In the genomic region with DNA sequence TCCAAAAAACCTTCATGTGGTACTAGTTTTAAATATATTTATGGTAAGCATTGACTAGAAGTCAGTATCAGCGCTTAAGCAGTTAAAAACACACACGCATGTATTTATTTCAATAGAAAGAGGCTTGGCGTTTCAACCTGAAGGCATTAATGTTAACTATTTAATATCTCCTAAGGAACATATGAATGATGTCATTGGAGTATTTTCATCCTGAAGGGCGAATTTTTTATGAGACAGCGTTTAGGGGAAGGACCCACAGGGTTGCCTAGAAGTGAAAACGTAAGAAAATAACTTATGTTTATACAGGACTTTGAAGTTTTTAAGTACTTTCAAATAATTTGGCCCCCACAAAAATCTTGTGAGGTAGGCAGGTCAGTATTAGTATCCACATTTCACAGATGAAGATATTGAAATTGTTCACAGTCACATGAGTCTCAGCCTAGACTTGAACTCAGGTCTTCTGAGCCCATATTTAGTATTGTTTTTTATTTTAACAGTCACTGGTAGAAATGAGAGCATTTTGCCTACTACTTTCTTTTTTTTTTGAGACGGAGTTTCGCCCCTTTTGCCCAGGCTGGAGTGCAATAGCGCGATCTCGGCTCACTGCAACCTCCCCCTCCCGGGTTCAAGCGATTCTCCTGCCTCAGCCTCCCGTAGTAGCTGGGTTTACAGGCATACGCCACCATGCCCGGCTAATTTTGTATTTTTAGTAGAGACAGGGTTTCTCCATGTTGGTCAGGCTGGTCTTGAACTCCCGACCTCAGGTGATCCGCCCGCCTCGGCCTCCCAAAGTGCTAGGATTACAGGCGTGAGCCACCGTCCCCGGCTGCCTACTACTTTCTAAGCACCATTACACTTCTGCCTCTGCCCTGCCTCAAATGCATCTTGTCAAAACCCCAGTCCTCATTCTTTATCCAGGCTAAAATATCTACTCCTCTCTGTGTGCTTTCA, we compare ENCODE assay signal across 1 cellular context.
TF ChIP-seq lines count a peak whose summit lies in the region.

No MANE protein-coding gene starts in this region.

TF ChIP-seq in H1, 55 proteins besides CTCF, POLR2A, EP300 and RAD21:
- TF ChIP-seq PHF8 (conservative IDR thresholded peaks at IDR 0.05; ENCODE audit: low read depth, low read length) = no peak
- TF ChIP-seq FOSL1 (IDR thresholded peaks at IDR 0.05; ENCODE audit: insufficient read depth, low read depth, low read length) = no peak
- no peak for TF ChIP-seq RBBP5 (IDR thresholded peaks at IDR 0.05; ENCODE audit: borderline replicate concordance, low read depth, low read length)
- TF ChIP-seq KDM4A (IDR thresholded peaks at IDR 0.05; ENCODE audit: low read depth, low read length, severe bottlenecking) = no peak
- no peak for TF ChIP-seq RXRA (IDR thresholded peaks at IDR 0.05; ENCODE audit: insufficient read depth, low read depth, low read length)
- TF ChIP-seq, protein P1, sequence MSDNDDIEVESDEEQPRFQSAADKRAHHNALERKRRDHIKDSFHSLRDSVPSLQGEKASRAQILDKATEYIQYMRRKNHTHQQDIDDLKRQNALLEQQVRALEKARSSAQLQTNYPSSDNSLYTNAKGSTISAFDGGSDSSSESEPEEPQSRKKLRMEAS (IDR thresholded peaks at IDR 0.05) = no peak
- TF ChIP-seq, protein P2, sequence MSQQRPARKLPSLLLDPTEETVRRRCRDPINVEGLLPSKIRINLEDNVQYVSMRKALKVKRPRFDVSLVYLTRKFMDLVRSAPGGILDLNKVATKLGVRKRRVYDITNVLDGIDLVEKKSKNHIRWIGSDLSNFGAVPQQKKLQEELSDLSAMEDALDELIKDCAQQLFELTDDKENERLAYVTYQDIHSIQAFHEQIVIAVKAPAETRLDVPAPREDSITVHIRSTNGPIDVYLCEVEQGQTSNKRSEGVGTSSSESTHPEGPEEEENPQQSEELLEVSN (IDR thresholded peaks at IDR 0.05) = no peak
- TF ChIP-seq, protein P3, sequence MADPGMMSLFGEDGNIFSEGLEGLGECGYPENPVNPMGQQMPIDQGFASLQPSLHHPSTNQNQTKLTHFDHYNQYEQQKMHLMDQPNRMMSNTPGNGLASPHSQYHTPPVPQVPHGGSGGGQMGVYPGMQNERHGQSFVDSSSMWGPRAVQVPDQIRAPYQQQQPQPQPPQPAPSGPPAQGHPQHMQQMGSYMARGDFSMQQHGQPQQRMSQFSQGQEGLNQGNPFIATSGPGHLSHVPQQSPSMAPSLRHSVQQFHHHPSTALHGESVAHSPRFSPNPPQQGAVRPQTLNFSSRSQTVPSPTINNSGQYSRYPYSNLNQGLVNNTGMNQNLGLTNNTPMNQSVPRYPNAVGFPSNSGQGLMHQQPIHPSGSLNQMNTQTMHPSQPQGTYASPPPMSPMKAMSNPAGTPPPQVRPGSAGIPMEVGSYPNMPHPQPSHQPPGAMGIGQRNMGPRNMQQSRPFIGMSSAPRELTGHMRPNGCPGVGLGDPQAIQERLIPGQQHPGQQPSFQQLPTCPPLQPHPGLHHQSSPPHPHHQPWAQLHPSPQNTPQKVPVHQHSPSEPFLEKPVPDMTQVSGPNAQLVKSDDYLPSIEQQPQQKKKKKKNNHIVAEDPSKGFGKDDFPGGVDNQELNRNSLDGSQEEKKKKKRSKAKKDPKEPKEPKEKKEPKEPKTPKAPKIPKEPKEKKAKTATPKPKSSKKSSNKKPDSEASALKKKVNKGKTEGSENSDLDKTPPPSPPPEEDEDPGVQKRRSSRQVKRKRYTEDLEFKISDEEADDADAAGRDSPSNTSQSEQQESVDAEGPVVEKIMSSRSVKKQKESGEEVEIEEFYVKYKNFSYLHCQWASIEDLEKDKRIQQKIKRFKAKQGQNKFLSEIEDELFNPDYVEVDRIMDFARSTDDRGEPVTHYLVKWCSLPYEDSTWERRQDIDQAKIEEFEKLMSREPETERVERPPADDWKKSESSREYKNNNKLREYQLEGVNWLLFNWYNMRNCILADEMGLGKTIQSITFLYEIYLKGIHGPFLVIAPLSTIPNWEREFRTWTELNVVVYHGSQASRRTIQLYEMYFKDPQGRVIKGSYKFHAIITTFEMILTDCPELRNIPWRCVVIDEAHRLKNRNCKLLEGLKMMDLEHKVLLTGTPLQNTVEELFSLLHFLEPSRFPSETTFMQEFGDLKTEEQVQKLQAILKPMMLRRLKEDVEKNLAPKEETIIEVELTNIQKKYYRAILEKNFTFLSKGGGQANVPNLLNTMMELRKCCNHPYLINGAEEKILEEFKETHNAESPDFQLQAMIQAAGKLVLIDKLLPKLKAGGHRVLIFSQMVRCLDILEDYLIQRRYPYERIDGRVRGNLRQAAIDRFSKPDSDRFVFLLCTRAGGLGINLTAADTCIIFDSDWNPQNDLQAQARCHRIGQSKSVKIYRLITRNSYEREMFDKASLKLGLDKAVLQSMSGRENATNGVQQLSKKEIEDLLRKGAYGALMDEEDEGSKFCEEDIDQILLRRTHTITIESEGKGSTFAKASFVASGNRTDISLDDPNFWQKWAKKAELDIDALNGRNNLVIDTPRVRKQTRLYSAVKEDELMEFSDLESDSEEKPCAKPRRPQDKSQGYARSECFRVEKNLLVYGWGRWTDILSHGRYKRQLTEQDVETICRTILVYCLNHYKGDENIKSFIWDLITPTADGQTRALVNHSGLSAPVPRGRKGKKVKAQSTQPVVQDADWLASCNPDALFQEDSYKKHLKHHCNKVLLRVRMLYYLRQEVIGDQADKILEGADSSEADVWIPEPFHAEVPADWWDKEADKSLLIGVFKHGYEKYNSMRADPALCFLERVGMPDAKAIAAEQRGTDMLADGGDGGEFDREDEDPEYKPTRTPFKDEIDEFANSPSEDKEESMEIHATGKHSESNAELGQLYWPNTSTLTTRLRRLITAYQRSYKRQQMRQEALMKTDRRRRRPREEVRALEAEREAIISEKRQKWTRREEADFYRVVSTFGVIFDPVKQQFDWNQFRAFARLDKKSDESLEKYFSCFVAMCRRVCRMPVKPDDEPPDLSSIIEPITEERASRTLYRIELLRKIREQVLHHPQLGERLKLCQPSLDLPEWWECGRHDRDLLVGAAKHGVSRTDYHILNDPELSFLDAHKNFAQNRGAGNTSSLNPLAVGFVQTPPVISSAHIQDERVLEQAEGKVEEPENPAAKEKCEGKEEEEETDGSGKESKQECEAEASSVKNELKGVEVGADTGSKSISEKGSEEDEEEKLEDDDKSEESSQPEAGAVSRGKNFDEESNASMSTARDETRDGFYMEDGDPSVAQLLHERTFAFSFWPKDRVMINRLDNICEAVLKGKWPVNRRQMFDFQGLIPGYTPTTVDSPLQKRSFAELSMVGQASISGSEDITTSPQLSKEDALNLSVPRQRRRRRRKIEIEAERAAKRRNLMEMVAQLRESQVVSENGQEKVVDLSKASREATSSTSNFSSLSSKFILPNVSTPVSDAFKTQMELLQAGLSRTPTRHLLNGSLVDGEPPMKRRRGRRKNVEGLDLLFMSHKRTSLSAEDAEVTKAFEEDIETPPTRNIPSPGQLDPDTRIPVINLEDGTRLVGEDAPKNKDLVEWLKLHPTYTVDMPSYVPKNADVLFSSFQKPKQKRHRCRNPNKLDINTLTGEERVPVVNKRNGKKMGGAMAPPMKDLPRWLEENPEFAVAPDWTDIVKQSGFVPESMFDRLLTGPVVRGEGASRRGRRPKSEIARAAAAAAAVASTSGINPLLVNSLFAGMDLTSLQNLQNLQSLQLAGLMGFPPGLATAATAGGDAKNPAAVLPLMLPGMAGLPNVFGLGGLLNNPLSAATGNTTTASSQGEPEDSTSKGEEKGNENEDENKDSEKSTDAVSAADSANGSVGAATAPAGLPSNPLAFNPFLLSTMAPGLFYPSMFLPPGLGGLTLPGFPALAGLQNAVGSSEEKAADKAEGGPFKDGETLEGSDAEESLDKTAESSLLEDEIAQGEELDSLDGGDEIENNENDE (IDR thresholded peaks at IDR 0.05; ENCODE audit: insufficient replicate concordance, low read length) = no peak
- TF ChIP-seq CTBP2 (IDR thresholded peaks at IDR 0.05; ENCODE audit: borderline replicate concordance, insufficient read depth, insufficient read length, low read length) = no peak
- TF ChIP-seq ASH2L (IDR thresholded peaks at IDR 0.05; ENCODE audit: low read length) = no peak
- TF ChIP-seq RFX5 (IDR thresholded peaks at IDR 0.05; ENCODE audit: borderline replicate concordance, low read depth, low read length) = no peak
